ENCODE assay signal across 1 cellular context in genomic region chr9:107633375-107633774, GRCh38.
TF ChIP-seq lines count a peak whose summit lies in the region.

No MANE protein-coding gene starts in this region.

TF ChIP-seq in WTC11, 78 proteins besides CTCF, POLR2A, EP300 and RAD21 (continued from another document):
- TF ChIP-seq ETV6 (CRISPR knock-in tag; IDR thresholded peaks at IDR 0.05) (no peak), ZNF423 (CRISPR knock-in tag; IDR thresholded peaks at IDR 0.05) (no peak), TCF7 (CRISPR knock-in tag; IDR thresholded peaks at IDR 0.05; ENCODE audit: low read depth) (no peak), PREB (CRISPR knock-in tag; IDR thresholded peaks at IDR 0.05; ENCODE audit: borderline replicate concordance) (no peak), ZNF121 (CRISPR knock-in tag; IDR thresholded peaks at IDR 0.05) (no peak), ZNF317 (CRISPR knock-in tag; IDR thresholded peaks at IDR 0.05; ENCODE audit: borderline replicate concordance, low read depth) (no peak), JUN (CRISPR knock-in tag; IDR thresholded peaks at IDR 0.05) (no peak), SOX15 (CRISPR knock-in tag; IDR thresholded peaks at IDR 0.05) (no peak), FOXK1 (CRISPR knock-in tag; IDR thresholded peaks at IDR 0.05) (0 out of 2 replicates have a peak, but pooled peaks have one; percentile 28), NFYB (CRISPR knock-in tag; conservative IDR thresholded peaks at IDR 0.05; ENCODE audit: low read depth) (no peak)
- TF ChIP-seq, protein P1, sequence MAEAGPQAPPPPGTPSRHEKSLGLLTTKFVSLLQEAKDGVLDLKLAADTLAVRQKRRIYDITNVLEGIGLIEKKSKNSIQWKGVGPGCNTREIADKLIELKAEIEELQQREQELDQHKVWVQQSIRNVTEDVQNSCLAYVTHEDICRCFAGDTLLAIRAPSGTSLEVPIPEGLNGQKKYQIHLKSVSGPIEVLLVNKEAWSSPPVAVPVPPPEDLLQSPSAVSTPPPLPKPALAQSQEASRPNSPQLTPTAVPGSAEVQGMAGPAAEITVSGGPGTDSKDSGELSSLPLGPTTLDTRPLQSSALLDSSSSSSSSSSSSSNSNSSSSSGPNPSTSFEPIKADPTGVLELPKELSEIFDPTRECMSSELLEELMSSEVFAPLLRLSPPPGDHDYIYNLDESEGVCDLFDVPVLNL (CRISPR knock-in tag; IDR thresholded peaks at IDR 0.05; ENCODE audit: borderline replicate concordance, low read depth) = no peak
TF ChIP-seq in WTC11: peak in this region for 3.
